ENCODE assay signal across 34 cellular contexts in the genomic region with DNA sequence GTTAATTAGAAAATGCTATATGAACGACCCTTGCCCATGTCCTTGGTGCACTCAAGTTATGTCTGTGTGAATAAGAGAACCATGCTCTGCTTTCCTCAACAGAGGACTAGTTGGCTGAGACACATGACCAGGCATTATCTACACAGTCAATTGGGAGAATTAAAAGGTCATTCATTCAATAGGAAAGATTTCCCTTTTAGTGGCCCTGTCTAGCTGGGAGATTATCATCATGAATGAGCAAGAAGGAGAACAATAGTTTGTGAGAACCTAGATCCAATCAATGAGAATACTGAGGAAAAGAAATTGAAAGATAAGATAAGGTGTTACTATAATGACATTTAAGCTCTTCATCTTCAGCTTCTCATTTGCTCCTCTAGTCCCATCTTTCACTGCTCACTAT.
"Had no signal": no experiment of that assay in that cellular context is flagged by ENCODE, and none has a peak within 500 bp of the region (broad histone marks: within the 10 kb centered on the region; RNA-seq: fewer than 3 reads in every experiment).

No MANE protein-coding gene starts in this region.

- H3K27ac ChIP-seq: adrenal gland, body of pancreas, brain microvascular endothelial cell, breast epithelium, VCaP had no signal

- ATAC-seq: activated CD8-positive, alpha-beta T cell treated with anti-CD3 and anti-CD28 coated beads for 36 hours; activated naive CD4-positive, alpha-beta T cell treated with anti-CD3 and anti-CD28 coated beads, Interleukin-2, amount 50 U/mL, for 72 hours; activated T-cell treated with anti-CD3 and anti-CD28 coated beads, Interleukin-2, amount 50 U/mL, for 4 hours; activated T-cell treated with anti-CD3 and anti-CD28 coated beads, Interleukin-2, amount 50 U/mL, for 72 hours; activated T-helper 17 cell treated with anti-CD3 and anti-CD28 coated beads, Interleukin-2, amount 50 U/mL, for 72 hours; body of pancreas had no signal

- H3K27me3 ChIP-seq: adrenal gland, body of pancreas, brain microvascular endothelial cell, breast epithelium had no signal

- H3K4me1 ChIP-seq: body of pancreas, breast epithelium had no signal

- FAIRE-seq: astrocyte, TTC549 had no signal

- DNase-seq: activated B cell treated with CpG ODN at 0.5 μM for 24 hours; activated CD4-positive, alpha-beta memory T cell treated with anti-CD3 and anti-CD28 coated beads for 36 hours; activated CD4-positive, alpha-beta T cell treated with anti-CD3 and anti-CD28 coated beads for 4 hours; activated CD4-positive, alpha-beta T cell treated with anti-CD3 and anti-CD28 coated beads, Interleukin-2, amount 10 ng/mL, durations not matched to agents 24 days and 14 days; activated CD4-positive, alpha-beta T cell treated with anti-CD3 and anti-CD28 coated beads, Interleukin-2, amount 50 U/mL, for 1 hour; activated CD4-positive, alpha-beta T cell treated with anti-CD3 and anti-CD28 coated beads, Interleukin-2, amount 50 U/mL, for 4 hours; activated CD4-positive, CD25-positive, alpha-beta regulatory T cell treated with anti-CD3 and anti-CD28 coated beads, Interleukin-2, amount 50 U/mL, for 72 hours; activated CD8-positive, alpha-beta memory T cell treated with anti-CD3 and anti-CD28 coated beads, Interleukin-2, amount 50 U/mL, for 4 hours; activated CD8-positive, alpha-beta T cell treated with anti-CD3 and anti-CD28 coated beads for 36 hours; activated effector memory CD4-positive, alpha-beta T cell treated with anti-CD3 and anti-CD28 coated beads, Interleukin-2, amount 50 U/mL, for 16 hours; activated gamma-delta T cell treated with Interleukin-2 at 50 U/mL for 16 hours; activated naive CD4-positive, alpha-beta T cell; activated naive CD4-positive, alpha-beta T cell treated with anti-CD3 and anti-CD28 coated beads for 36 hours; activated naive CD4-positive, alpha-beta T cell treated with anti-CD3 and anti-CD28 coated beads, Interleukin-2, amount 50 U/mL, for 16 hours; activated naive CD8-positive, alpha-beta T cell treated with anti-CD3 and anti-CD28 coated beads for 36 hours; activated T-cell treated with anti-CD3 and anti-CD28 coated beads for 4 hours; activated T-cell treated with anti-CD3 and anti-CD28 coated beads, Interleukin-2, amount 50 U/mL, for 1 hour; activated T-cell treated with anti-CD3 and anti-CD28 coated beads, Interleukin-2, amount 50 U/mL, for 4 hours; activated T-cell treated with anti-CD3 and anti-CD28 coated beads, Interleukin-2, amount 50 U/mL, for 72 hours; adrenal gland; amniotic stem cell; aorta; body of pancreas; brain microvascular endothelial cell; central memory CD4-positive, alpha-beta T cell; T-helper 1 cell; T-helper 2 cell; T-helper 9 cell had no signal

- H3K4me3 ChIP-seq: adrenal gland, body of pancreas, breast epithelium had no signal

- H3K36me3 ChIP-seq: adrenal gland, brain microvascular endothelial cell, breast epithelium had no signal

- H3K9me3 ChIP-seq: adrenal gland, body of pancreas, breast epithelium had no signal
